ENCODE assay signal across 14 cellular contexts in genomic region chr13:79869326-79869725, GRCh38.
DNase-seq lines count a peak whose midpoint lies in the region; ATAC-seq and TF ChIP-seq lines count a peak whose summit lies in the region.
"Had no signal": no experiment of that assay in that cellular context is flagged by ENCODE, and none has a peak within 500 bp of the region (broad histone marks: within the 10 kb centered on the region; RNA-seq: fewer than 3 reads in every experiment).

No MANE protein-coding gene starts in this region.

- H3K4me3 Mint-ChIP-seq in natural killer cell treated with Interleukin-12 subunit alpha and Interleukin-12 subunit beta and Interleukin-15 and Interleukin-18, amount 100 ng/mL, for 72 hours, result no peak overlapping the region
- H3K4me3 Mint-ChIP-seq: CD8-positive, alpha-beta T cell had no signal

- H3K27ac ChIP-seq in HL-60 (replicated peaks) (peak overlapping the region; percentile 10; the same call in 1 of the 2 replicates), foreskin keratinocyte (no peak overlapping the region)
- H3K27ac ChIP-seq: esophagus squamous epithelium, upper lobe of right lung had no signal

- H3K9me3 Mint-ChIP-seq in natural killer cell treated with Interleukin-12 subunit alpha and Interleukin-12 subunit beta and Interleukin-15 and Interleukin-18, amount 100 ng/mL, for 72 hours, result no peaks in the 10 kb centered on the region
- H3K9me3 Mint-ChIP-seq: CD8-positive, alpha-beta T cell had no signal

- no peaks in the 10 kb centered on the region for H3K36me3 Mint-ChIP-seq in natural killer cell treated with Interleukin-12 subunit alpha and Interleukin-12 subunit beta and Interleukin-15 and Interleukin-18, amount 100 ng/mL, for 72 hours
- H3K36me3 Mint-ChIP-seq: CD8-positive, alpha-beta T cell had no signal

- H3K4me3 ChIP-seq in HL-60 (replicated peaks; ENCODE audit: insufficient read depth, low read length), result no peak overlapping the region
- H3K4me3 ChIP-seq: esophagus squamous epithelium, lung, upper lobe of right lung had no signal

- peaks cover 26% of the 10 kb centered on the region for H3K4me1 ChIP-seq in foreskin keratinocyte
- H3K4me1 ChIP-seq: upper lobe of right lung had no signal

- TF ChIP-seq CTCF in HL-60 (IDR thresholded peaks at IDR 0.05; ENCODE audit: insufficient read depth, low read length) (no peak), foreskin keratinocyte (conservative IDR thresholded peaks at IDR 0.05) (no peak)

- H3K27me3 ChIP-seq in HL-60 (ENCODE audit: insufficient read depth, poor library complexity, severe bottlenecking) (no peaks in the 10 kb centered on the region), foreskin keratinocyte (no peaks in the 10 kb centered on the region)
- H3K27me3 ChIP-seq: esophagus squamous epithelium, upper lobe of right lung had no signal

- no peak for DNase-seq in HL-60 (ENCODE audit: low read depth in 1 of 2, low spot score in 1 of 2)
- peak; percentile 20 for DNase-seq in NCI-H2196 (lab: John Stamatoyannopoulos, UW; ENCODE audit: unreplicated experiment)
- peak; percentile 40 to 63 for DNase-seq in foreskin keratinocyte
- peak; percentile 8 for DNase-seq in non-pigmented ciliary epithelial cell (ENCODE audit: low read depth)
- no peak for DNase-seq in SIG-M5 (lab: John Stamatoyannopoulos, UW)
- DNase-seq in natural killer cell treated with Interleukin-12 subunit alpha and Interleukin-12 subunit beta and Interleukin-15 and Interleukin-18, amount 100 ng/mL, for 72 hours (ENCODE audit: low spot score), result no peak
- DNase-seq: CD8-positive, alpha-beta T cell; esophagus squamous epithelium; NCI-H187; RPMI8226; upper lobe of right lung had no signal

- no peak overlapping the region for H3K27ac Mint-ChIP-seq in natural killer cell treated with Interleukin-12 subunit alpha and Interleukin-12 subunit beta and Interleukin-15 and Interleukin-18, amount 100 ng/mL, for 72 hours
- H3K27ac Mint-ChIP-seq: CD8-positive, alpha-beta T cell had no signal

- no peaks in the 10 kb centered on the region for H3K27me3 Mint-ChIP-seq in natural killer cell treated with Interleukin-12 subunit alpha and Interleukin-12 subunit beta and Interleukin-15 and Interleukin-18, amount 100 ng/mL, for 72 hours

- ATAC-seq in foreskin keratinocyte, result peak; percentile 84
- ATAC-seq in HG02970 (IDR thresholded peaks at IDR 0.05; ENCODE audit: low FRiP score, unreplicated experiment), result no peak
- ATAC-seq in natural killer cell treated with Interleukin-12 subunit alpha and Interleukin-12 subunit beta and Interleukin-15 and Interleukin-18, amount 100 ng/mL, for 72 hours, result no peak
- ATAC-seq: CD8-positive, alpha-beta T cell; sciatic nerve; upper lobe of right lung had no signal

- no peaks in the 10 kb centered on the region for H3K4me1 Mint-ChIP-seq in natural killer cell treated with Interleukin-12 subunit alpha and Interleukin-12 subunit beta and Interleukin-15 and Interleukin-18, amount 100 ng/mL, for 72 hours (ENCODE audit: low read depth in 2 of 2)

Comparison
In these comparisons a context has a peak if more than half of its experiments do, and no peak if none do; other contexts are left out.
1. DNase-seq: peak in NCI-H2196 (single experiment), foreskin keratinocyte (2 of 2) and non-pigmented ciliary epithelial cell (single experiment); none in HL-60 (0 of 2), SIG-M5 (single experiment) and natural killer cell treated with Interleukin-12 subunit alpha and Interleukin-12 subunit beta and Interleukin-15 and Interleukin-18, amount 100 ng/mL, for 72 hours (single experiment).